ENCODE assay signal across 9 cellular contexts in the genomic region with DNA sequence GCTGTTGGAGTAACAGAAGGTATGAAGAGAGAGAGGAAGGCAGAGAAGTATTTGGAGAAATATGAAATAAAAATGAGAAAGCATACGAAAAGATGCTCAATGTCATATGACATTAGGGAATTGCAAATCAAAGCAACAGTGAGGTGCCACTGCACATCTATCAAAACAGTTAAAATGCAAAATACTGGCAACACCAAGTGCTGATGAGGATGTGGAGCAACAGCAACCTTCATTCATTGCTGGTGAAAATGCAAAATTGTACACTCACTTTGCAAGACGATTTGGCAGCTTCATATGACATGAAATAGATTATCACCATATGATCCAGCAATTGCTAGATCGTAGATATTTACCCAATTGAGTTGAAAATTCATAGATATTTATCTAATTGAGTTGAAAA. TPM values are rescaled to one million over a fixed set of nuclear protein-coding genes. Genes with fewer than 3 reads are reported as not detected.
"Had no signal": no experiment of that assay in that cellular context is flagged by ENCODE, and none has a peak within 500 bp of the region (broad histone marks: within the 10 kb centered on the region; RNA-seq: fewer than 3 reads in every experiment).

No MANE protein-coding gene starts in this region.

- DNase-seq: H9, HCEC 1CT, KG1 had no signal

- H3K4me3 ChIP-seq: GM23338 had no signal

- H3K4me2 ChIP-seq: GM23338 had no signal

- H2AFZ ChIP-seq: GM23338 had no signal

- ATAC-seq: GM23338, HepG2 had no signal

- H3K27ac ChIP-seq: HL-60 had no signal

RNA-seq across cellular contexts. Expression of a gene that starts 9.4 kb away (rescaled TPM):
- total RNA-seq: GM23338, H1, HT1080 had no signal
- polyA plus RNA-seq: IgD-negative memory B cell had no signal
